Comparison of ENCODE assay signal across 19 cellular contexts in genomic region chr10:68665841-68666240, GRCh38. TPM values are rescaled to one million over a fixed set of nuclear protein-coding genes. Genes with fewer than 3 reads are reported as not detected.
DNase-seq lines count a peak whose midpoint lies in the region; FAIRE-seq and TF ChIP-seq lines count a peak whose summit lies in the region.
"Had no signal": no experiment of that assay in that cellular context is flagged by ENCODE, and none has a peak within 500 bp of the region (broad histone marks: within the 10 kb centered on the region; RNA-seq: fewer than 3 reads in every experiment).

No MANE protein-coding gene starts in this region.

- H3K27me3 Mint-ChIP-seq in activated CD4-positive, alpha-beta T cell treated with anti-CD3 and anti-CD28 coated beads, Interleukin-2, amount 10 ng/mL, durations not matched to agents 7 days and 5 days: no peaks in the 10 kb centered on the region

- no TSS peak for BruUV-seq in mammary epithelial cell (replicated peaks; lab: Mats Ljungman, UMichigan)

- H3K14ac ChIP-seq in mesenchymal stem cell (ENCODE audit: low read length in 2 of 2): no peak overlapping the region

- no peak overlapping the region for H2BK120ac ChIP-seq in mesenchymal stem cell (ENCODE audit: low read depth, low read length)

- peaks cover 3% of the 10 kb centered on the region for H3K79me1 ChIP-seq in mesenchymal stem cell (replicated peaks; ENCODE audit: low read length, poor library complexity, severe bottlenecking)

- no peak overlapping the region for H4K91ac ChIP-seq in mesenchymal stem cell (ENCODE audit: low read length)

- FAIRE-seq in GM12891 (lab: Jason Lieb, UNC): no peak
- FAIRE-seq: kidney, pancreas had no signal

- H3K23ac ChIP-seq in mesenchymal stem cell (ENCODE audit: low read length in 2 of 2): no peak overlapping the region

- H4K20me1 ChIP-seq in mammary epithelial cell (ENCODE audit: insufficient read depth, low read length): no peaks in the 10 kb centered on the region
- H4K20me1 ChIP-seq: BLaER1 had no signal

- H3K4me2 ChIP-seq in mammary epithelial cell (ENCODE audit: insufficient read depth, low read depth, low read length) (peak overlapping the region; percentile 59), mesenchymal stem cell (ENCODE audit: low read length, poor library complexity, severe bottlenecking) (no peak overlapping the region)
- H3K4me2 ChIP-seq: BLaER1 had no signal

- H3K36me3 ChIP-seq in mammary epithelial cell (ENCODE audit: insufficient read depth, low read length) (no peaks in the 10 kb centered on the region), mesenchymal stem cell (ENCODE audit: control insufficient read depth in 1 of 2, insufficient read depth in 2 of 2, low read depth in 1 of 2, low read length in 2 of 2) (peaks cover 0 to 8% of the 10 kb centered on the region in 2 experiments)
- H3K36me3 ChIP-seq: BLaER1, pancreas had no signal

- H3K27ac Mint-ChIP-seq in activated CD4-positive, alpha-beta T cell treated with anti-CD3 and anti-CD28 coated beads, Interleukin-2, amount 10 ng/mL, durations not matched to agents 7 days and 5 days: no peak overlapping the region
- H3K27ac Mint-ChIP-seq: activated T-helper 1 cell treated with anti-CD3 and anti-CD28 coated beads, Interleukin-12 subunit alpha, Interleukin-12 subunit beta, Interleukin-2, Interleukin-4 antibody, amounts not matched to agents 30 ng/mL and 10 ng/mL and 1 ng/mL, durations not matched to agents 14 hours and 24 hours and 36 hours had no signal

- H3K4me3 Mint-ChIP-seq in activated CD4-positive, alpha-beta T cell treated with anti-CD3 and anti-CD28 coated beads, Interleukin-2, amount 10 ng/mL, durations not matched to agents 7 days and 5 days: no peak overlapping the region
- H3K4me3 Mint-ChIP-seq: activated T-helper 1 cell treated with anti-CD3 and anti-CD28 coated beads, Interleukin-12 subunit alpha, Interleukin-12 subunit beta, Interleukin-2, Interleukin-4 antibody, amounts not matched to agents 30 ng/mL and 10 ng/mL and 1 ng/mL, durations not matched to agents 14 hours and 24 hours and 36 hours had no signal

- no peak overlapping the region for H4K8ac ChIP-seq in mesenchymal stem cell (ENCODE audit: low read length)

- no peaks in the 10 kb centered on the region for H3K79me2 ChIP-seq in mammary epithelial cell (ENCODE audit: insufficient read depth, low read length)

- peak; percentile 18 for DNase-seq in AG08396 (ENCODE audit: low spot score)
- DNase-seq in HS-5 (ENCODE audit: low read depth): peak; percentile 58
- peak; percentile 19 for DNase-seq in mammary epithelial cell
- DNase-seq in mesenchymal stem cell: no peak
- DNase-seq in activated CD4-positive, alpha-beta T cell treated with anti-CD3 and anti-CD28 coated beads, Interleukin-2, amount 10 ng/mL, durations not matched to agents 7 days and 5 days: no peak
- DNase-seq in GM12891 (ENCODE audit: insufficient read length, low spot score): no peak
- DNase-seq in DMS53 (lab: John Stamatoyannopoulos, UW): no peak
- DNase-seq in HT-29 (ENCODE audit: low spot score): no peak
- DNase-seq: activated CD4-positive, alpha-beta T cell treated with anti-CD3 and anti-CD28 coated beads, Interleukin-2, amount 50 U/mL, for 4 hours; aorta; DMS79 treated with DMSO at 0.1 percent for 48 hours; effector CD4-positive, alpha-beta T cell; kidney; NCI-H1930; NCI-H774; pancreas; SHP77 had no signal

- H3K4me1 ChIP-seq in mammary epithelial cell (ENCODE audit: insufficient read depth, low read length): peaks cover 13% of the 10 kb centered on the region
- H3K4me1 ChIP-seq in mesenchymal stem cell (ENCODE audit: control insufficient read depth, insufficient read depth, low read depth, low read length): peaks cover 2% of the 10 kb centered on the region
- H3K4me1 ChIP-seq: BLaER1, pancreas had no signal

- H3K27ac ChIP-seq in mammary epithelial cell (ENCODE audit: insufficient read depth, low read depth, low read length) (peak overlapping the region; percentile 62), mesenchymal stem cell (ENCODE audit: low read length, poor library complexity, severe bottlenecking) (peak overlapping the region; percentile 69)
- H3K27ac ChIP-seq: BLaER1, pancreas had no signal

- no peaks in the 10 kb centered on the region for H3K9me3 Mint-ChIP-seq in activated CD4-positive, alpha-beta T cell treated with anti-CD3 and anti-CD28 coated beads, Interleukin-2, amount 10 ng/mL, durations not matched to agents 7 days and 5 days
- H3K9me3 Mint-ChIP-seq: activated T-helper 1 cell treated with anti-CD3 and anti-CD28 coated beads, Interleukin-12 subunit alpha, Interleukin-12 subunit beta, Interleukin-2, Interleukin-4 antibody, amounts not matched to agents 30 ng/mL and 10 ng/mL and 1 ng/mL, durations not matched to agents 14 hours and 24 hours and 36 hours had no signal

- H3K18ac ChIP-seq in mesenchymal stem cell (ENCODE audit: low read depth in 1 of 2, low read length in 2 of 2): no peak overlapping the region

- intact Hi-C loops in mammary epithelial cell (cut with micrococcal nuclease): no loop called here

- H3K27me3 ChIP-seq in mammary epithelial cell (ENCODE audit: insufficient read depth, low read length) (no peaks in the 10 kb centered on the region), mesenchymal stem cell (ENCODE audit: control insufficient read depth in 1 of 2, insufficient read depth in 1 of 2, low read length in 2 of 2) (no peaks in the 10 kb centered on the region)
- H3K27me3 ChIP-seq: BLaER1, pancreas had no signal

- H2AFZ ChIP-seq in mammary epithelial cell (ENCODE audit: low read depth, low read length) (no peak overlapping the region), mesenchymal stem cell (ENCODE audit: low read depth, low read length) (no peak overlapping the region)

- H3K9me3 ChIP-seq in mammary epithelial cell (replicated peaks; ENCODE audit: insufficient read depth, low read length): no peaks in the 10 kb centered on the region
- no peaks in the 10 kb centered on the region for H3K9me3 ChIP-seq in mesenchymal stem cell (ENCODE audit: control insufficient read depth, low read length)
- H3K9me3 ChIP-seq: BLaER1, pancreas had no signal

- CTCF ChIA-PET in mammary epithelial cell (lab: Charles Lee; ENCODE audit: low non-redundant PET): no interaction called here
- CTCF ChIA-PET in activated CD4-positive, alpha-beta T cell treated with anti-CD3 and anti-CD28 coated beads, Interleukin-2, amount 10 ng/mL, durations not matched to agents 7 days and 5 days (lab: Charles Lee): no interaction called here

- H2BK12ac ChIP-seq in mesenchymal stem cell (ENCODE audit: low read length in 2 of 2): no peak overlapping the region

- H3K36me3 Mint-ChIP-seq in activated CD4-positive, alpha-beta T cell treated with anti-CD3 and anti-CD28 coated beads, Interleukin-2, amount 10 ng/mL, durations not matched to agents 7 days and 5 days (ENCODE audit: low read depth): peaks cover 6% of the 10 kb centered on the region

- no peak overlapping the region for H2BK15ac ChIP-seq in mesenchymal stem cell (ENCODE audit: low read depth, poor library complexity, severe bottlenecking)

- no peak overlapping the region for H2AK5ac ChIP-seq in mesenchymal stem cell (ENCODE audit: low read length, severe bottlenecking)

- WGBS in mammary epithelial cell (ENCODE audit: low coverage, missing lambda C conversion rate): 76% methylated on average over 2 of the region's 2 CpGs
- WGBS in mesenchymal stem cell: 77% methylated on average over 1 of the region's 2 CpGs

- no peak for TF ChIP-seq CTCF in mammary epithelial cell (conservative IDR thresholded peaks at IDR 0.05 in 1 of 2, IDR thresholded peaks at IDR 0.05 in 1 of 2; ENCODE audit: extremely low read depth in 1 of 2, insufficient read depth in 1 of 2, low read depth in 1 of 2, low read length in 2 of 2)

- no peaks in the 10 kb centered on the region for H3K4me1 Mint-ChIP-seq in activated CD4-positive, alpha-beta T cell treated with anti-CD3 and anti-CD28 coated beads, Interleukin-2, amount 10 ng/mL, durations not matched to agents 7 days and 5 days

- dilution Hi-C loops in mammary epithelial cell (cut with HindIII; ENCODE audit: low sequenced_read_pairs): no loop called here

- TF ChIP-seq POLR2A in GM12891 (IDR thresholded peaks at IDR 0.05; ENCODE audit: low read depth, low read length): no peak

- POLR2A ChIA-PET in activated CD4-positive, alpha-beta T cell treated with anti-CD3 and anti-CD28 coated beads, Interleukin-2, amount 10 ng/mL, durations not matched to agents 7 days and 5 days (lab: Charles Lee): no interaction called here

- H2BK5ac ChIP-seq in mesenchymal stem cell (ENCODE audit: low read depth, low read length, poor library complexity, severe bottlenecking): no peak overlapping the region

- H3K4ac ChIP-seq in mesenchymal stem cell (ENCODE audit: low read depth in 1 of 2, low read length in 2 of 2): no peak overlapping the region

- H3K4me3 ChIP-seq in mammary epithelial cell (replicated peaks in 1 of 3; ENCODE audit: insufficient read depth in 1 of 3, low read depth in 2 of 3, low read length in 3 of 3) (no peak overlapping the region), mesenchymal stem cell (ENCODE audit: insufficient read depth in 1 of 2, low read depth in 1 of 2, low read length in 2 of 2) (no peak overlapping the region)
- H3K4me3 ChIP-seq: BLaER1, pancreas had no signal

- in situ Hi-C loops in mammary epithelial cell (cut with MboI; ENCODE audit: low sequenced_read_pairs in 2 of 2): no loop called here

- H3K9ac ChIP-seq in mammary epithelial cell (ENCODE audit: insufficient read depth, low read length) (no peak overlapping the region), mesenchymal stem cell (ENCODE audit: low read length) (peak overlapping the region; percentile 72)
- H3K9ac ChIP-seq: BLaER1 had no signal

TF ChIP-seq in GM12891, 5 proteins besides CTCF, POLR2A, EP300 and RAD21:
- no peak for TF ChIP-seq TAF1 (IDR thresholded peaks at IDR 0.05; ENCODE audit: low read depth, low read length)
- no peak for TF ChIP-seq POU2F2 (IDR thresholded peaks at IDR 0.05; ENCODE audit: low read depth, low read length)
- no peak for TF ChIP-seq SPI1 (IDR thresholded peaks at IDR 0.05; ENCODE audit: low read depth, low read length)
- TF ChIP-seq PAX5 (IDR thresholded peaks at IDR 0.05; ENCODE audit: insufficient read depth, low read length, severe bottlenecking): no peak
- no peak for TF ChIP-seq POLR2AphosphoS5 (IDR thresholded peaks at IDR 0.05; ENCODE audit: low read depth, low read length)

RNA-seq across cellular contexts. Expression of gene CCAR1, which starts 55.2 kb away (rescaled TPM):
- 10 to 100 TPM; 36.5 to 75.5 TPM for total RNA-seq in mammary epithelial cell
- 57.3 TPM for polyA plus RNA-seq in mammary epithelial cell
- polyA minus RNA-seq in mammary epithelial cell: 6.7 TPM
- polyA plus RNA-seq in mesenchymal stem cell (2013, experiment 1 of 2): 84.5 TPM
- polyA plus RNA-seq in mesenchymal stem cell (2013, experiment 2 of 2): 75.4 TPM
- 100 to 1,000 TPM in 1 of 2 experiments, 10 to 100 TPM in 1; 86.7 to 111 TPM for total RNA-seq in activated CD4-positive, alpha-beta T cell treated with anti-CD3 and anti-CD28 coated beads, Interleukin-2, amount 10 ng/mL, durations not matched to agents 7 days and 5 days
- polyA plus RNA-seq in GM12891 (2012; ENCODE audit: low read depth, missing spikeins): 36.1 TPM
- 51.0 and 62.5 TPM in 2 replicates for total RNA-seq in HT-29 (2014; rRNA removed; shearing (Covaris generic))

Comparison
In these comparisons a context has a peak if more than half of its experiments do, and no peak if none do; other contexts are left out.
1. DNase-seq: peak in AG08396 (single experiment), HS-5 (single experiment) and mammary epithelial cell (single experiment); none in mesenchymal stem cell (single experiment), activated CD4-positive, alpha-beta T cell treated with anti-CD3 and anti-CD28 coated beads, Interleukin-2, amount 10 ng/mL, durations not matched to agents 7 days and 5 days (single experiment), GM12891 (single experiment), DMS53 (single experiment) and HT-29 (single experiment).